In the genomic region with DNA sequence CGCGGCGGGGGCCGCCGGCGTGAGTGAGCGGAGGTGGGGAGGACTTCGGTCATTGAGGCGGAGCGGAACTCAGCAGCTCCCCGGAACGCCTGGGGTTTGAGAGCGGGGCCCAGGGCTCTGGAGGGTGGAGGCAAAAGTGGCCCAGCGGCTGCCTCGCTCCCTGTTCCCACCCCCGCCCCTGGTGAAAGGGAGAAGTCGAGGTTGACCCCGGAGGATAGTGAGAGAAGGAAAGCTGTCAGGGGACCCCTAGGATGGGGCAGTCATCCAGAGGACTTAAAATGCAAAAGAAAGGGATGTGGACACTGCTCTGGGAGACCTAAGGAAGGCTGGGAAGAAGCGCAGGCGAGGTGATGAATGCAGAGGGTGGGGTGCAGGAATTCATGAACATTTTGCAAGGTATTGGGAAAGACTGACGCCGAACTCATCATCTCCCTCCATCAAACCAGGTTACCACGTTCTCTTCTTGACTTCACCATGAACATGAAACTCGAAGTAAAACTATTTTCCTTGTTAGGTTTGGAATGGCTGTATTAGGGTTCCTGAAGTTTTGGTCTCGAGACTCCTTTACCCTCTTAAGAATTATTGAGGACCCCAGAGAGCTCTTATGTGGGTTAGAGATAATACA, we compare ENCODE assay signal across 1 cellular context.
TF ChIP-seq lines count a peak whose summit lies in the region.

No MANE protein-coding gene starts in this region.

TF ChIP-seq in K562, 482 proteins besides CTCF, POLR2A, EP300 and RAD21 (continued from another document):
- TF ChIP-seq NR4A1 (CRISPR knock-in tag; IDR thresholded peaks at IDR 0.05) (no peak), NR4A1 (tag; IDR thresholded peaks at IDR 0.05) (no peak), IFI16 (CRISPR knock-in tag; IDR thresholded peaks at IDR 0.05) (no peak), MEF2A (IDR thresholded peaks at IDR 0.05; ENCODE audit: control insufficient read depth, low read depth, low read length) (no peak), SPI1 (IDR thresholded peaks at IDR 0.05; ENCODE audit: borderline replicate concordance, low read depth, low read length) (no peak), CHCHD3 (CRISPR knock-in tag; IDR thresholded peaks at IDR 0.05) (no peak), EWSR1 (IDR thresholded peaks at IDR 0.05; ENCODE audit: borderline replicate concordance, low read depth, partially characterized antibody) (no peak), NCOA2 (IDR thresholded peaks at IDR 0.05; ENCODE audit: partially characterized antibody in 2 of 2) (no peak), TEAD2 (tag; IDR thresholded peaks at IDR 0.05) (no peak), HEY1 (CRISPR knock-in tag; IDR thresholded peaks at IDR 0.05; ENCODE audit: borderline replicate concordance) (no peak), PML (IDR thresholded peaks at IDR 0.05; ENCODE audit: low read length) (no peak), ZNF707 (CRISPR knock-in tag; conservative IDR thresholded peaks at IDR 0.05) (no peak), ZNF75A (CRISPR knock-in tag; IDR thresholded peaks at IDR 0.05) (no peak), EP400 (IDR thresholded peaks at IDR 0.05) (no peak), NCOA6 (IDR thresholded peaks at IDR 0.05) (no peak)
- TF ChIP-seq, protein P1, sequence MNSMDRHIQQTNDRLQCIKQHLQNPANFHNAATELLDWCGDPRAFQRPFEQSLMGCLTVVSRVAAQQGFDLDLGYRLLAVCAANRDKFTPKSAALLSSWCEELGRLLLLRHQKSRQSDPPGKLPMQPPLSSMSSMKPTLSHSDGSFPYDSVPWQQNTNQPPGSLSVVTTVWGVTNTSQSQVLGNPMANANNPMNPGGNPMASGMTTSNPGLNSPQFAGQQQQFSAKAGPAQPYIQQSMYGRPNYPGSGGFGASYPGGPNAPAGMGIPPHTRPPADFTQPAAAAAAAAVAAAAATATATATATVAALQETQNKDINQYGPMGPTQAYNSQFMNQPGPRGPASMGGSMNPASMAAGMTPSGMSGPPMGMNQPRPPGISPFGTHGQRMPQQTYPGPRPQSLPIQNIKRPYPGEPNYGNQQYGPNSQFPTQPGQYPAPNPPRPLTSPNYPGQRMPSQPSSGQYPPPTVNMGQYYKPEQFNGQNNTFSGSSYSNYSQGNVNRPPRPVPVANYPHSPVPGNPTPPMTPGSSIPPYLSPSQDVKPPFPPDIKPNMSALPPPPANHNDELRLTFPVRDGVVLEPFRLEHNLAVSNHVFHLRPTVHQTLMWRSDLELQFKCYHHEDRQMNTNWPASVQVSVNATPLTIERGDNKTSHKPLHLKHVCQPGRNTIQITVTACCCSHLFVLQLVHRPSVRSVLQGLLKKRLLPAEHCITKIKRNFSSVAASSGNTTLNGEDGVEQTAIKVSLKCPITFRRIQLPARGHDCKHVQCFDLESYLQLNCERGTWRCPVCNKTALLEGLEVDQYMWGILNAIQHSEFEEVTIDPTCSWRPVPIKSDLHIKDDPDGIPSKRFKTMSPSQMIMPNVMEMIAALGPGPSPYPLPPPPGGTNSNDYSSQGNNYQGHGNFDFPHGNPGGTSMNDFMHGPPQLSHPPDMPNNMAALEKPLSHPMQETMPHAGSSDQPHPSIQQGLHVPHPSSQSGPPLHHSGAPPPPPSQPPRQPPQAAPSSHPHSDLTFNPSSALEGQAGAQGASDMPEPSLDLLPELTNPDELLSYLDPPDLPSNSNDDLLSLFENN (IDR thresholded peaks at IDR 0.05; ENCODE audit: low read depth in 2 of 2, low read length in 2 of 2): no peak
- TF ChIP-seq, protein P2, sequence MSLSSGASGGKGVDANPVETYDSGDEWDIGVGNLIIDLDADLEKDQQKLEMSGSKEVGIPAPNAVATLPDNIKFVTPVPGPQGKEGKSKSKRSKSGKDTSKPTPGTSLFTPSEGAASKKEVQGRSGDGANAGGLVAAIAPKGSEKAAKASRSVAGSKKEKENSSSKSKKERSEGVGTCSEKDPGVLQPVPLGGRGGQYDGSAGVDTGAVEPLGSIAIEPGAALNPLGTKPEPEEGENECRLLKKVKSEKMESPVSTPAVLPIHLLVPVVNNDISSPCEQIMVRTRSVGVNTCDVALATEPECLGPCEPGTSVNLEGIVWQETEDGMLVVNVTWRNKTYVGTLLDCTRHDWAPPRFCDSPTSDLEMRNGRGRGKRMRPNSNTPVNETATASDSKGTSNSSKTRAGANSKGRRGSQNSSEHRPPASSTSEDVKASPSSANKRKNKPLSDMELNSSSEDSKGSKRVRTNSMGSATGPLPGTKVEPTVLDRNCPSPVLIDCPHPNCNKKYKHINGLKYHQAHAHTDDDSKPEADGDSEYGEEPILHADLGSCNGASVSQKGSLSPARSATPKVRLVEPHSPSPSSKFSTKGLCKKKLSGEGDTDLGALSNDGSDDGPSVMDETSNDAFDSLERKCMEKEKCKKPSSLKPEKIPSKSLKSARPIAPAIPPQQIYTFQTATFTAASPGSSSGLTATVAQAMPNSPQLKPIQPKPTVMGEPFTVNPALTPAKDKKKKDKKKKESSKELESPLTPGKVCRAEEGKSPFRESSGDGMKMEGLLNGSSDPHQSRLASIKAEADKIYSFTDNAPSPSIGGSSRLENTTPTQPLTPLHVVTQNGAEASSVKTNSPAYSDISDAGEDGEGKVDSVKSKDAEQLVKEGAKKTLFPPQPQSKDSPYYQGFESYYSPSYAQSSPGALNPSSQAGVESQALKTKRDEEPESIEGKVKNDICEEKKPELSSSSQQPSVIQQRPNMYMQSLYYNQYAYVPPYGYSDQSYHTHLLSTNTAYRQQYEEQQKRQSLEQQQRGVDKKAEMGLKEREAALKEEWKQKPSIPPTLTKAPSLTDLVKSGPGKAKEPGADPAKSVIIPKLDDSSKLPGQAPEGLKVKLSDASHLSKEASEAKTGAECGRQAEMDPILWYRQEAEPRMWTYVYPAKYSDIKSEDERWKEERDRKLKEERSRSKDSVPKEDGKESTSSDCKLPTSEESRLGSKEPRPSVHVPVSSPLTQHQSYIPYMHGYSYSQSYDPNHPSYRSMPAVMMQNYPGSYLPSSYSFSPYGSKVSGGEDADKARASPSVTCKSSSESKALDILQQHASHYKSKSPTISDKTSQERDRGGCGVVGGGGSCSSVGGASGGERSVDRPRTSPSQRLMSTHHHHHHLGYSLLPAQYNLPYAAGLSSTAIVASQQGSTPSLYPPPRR (CRISPR knock-in tag; IDR thresholded peaks at IDR 0.05; ENCODE audit: borderline replicate concordance): no peak
- TF ChIP-seq, protein P3, sequence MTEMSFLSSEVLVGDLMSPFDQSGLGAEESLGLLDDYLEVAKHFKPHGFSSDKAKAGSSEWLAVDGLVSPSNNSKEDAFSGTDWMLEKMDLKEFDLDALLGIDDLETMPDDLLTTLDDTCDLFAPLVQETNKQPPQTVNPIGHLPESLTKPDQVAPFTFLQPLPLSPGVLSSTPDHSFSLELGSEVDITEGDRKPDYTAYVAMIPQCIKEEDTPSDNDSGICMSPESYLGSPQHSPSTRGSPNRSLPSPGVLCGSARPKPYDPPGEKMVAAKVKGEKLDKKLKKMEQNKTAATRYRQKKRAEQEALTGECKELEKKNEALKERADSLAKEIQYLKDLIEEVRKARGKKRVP (CRISPR knock-in tag; IDR thresholded peaks at IDR 0.05): no peak
